ENCODE assay signal across 19 cellular contexts in genomic region chr1:39827201-39827600, GRCh38. TPM values are rescaled to one million over a fixed set of nuclear protein-coding genes. Genes with fewer than 3 reads are reported as not detected.
A peak's percentile ranks its signal among the peaks of the same experiment; 100 is the strongest.
DNase-seq lines count a peak whose midpoint lies in the region; ATAC-seq and TF ChIP-seq lines count a peak whose summit lies in the region.
"Had no signal": no experiment of that assay in that cellular context is flagged by ENCODE, and none has a peak within 500 bp of the region (broad histone marks: within the 10 kb centered on the region; RNA-seq: fewer than 3 reads in every experiment).

No MANE protein-coding gene starts in this region.

- no peak overlapping the region for H3K4ac ChIP-seq in H9 (ENCODE audit: low read depth, low read length)

- peak overlapping the region; percentile 53 for H3K27ac Mint-ChIP-seq in dendritic cell treated with granulocyte-macrophage colony-stimulating factor and Interleukin-4, amounts not matched to agents 40 ng/mL and 50 ng/mL, for 4 days
- no peak overlapping the region for H3K27ac Mint-ChIP-seq in H9
- H3K27ac Mint-ChIP-seq: CD4-positive, alpha-beta T cell had no signal

- no peak overlapping the region for H3K18ac ChIP-seq in H9 (ENCODE audit: insufficient read length, low read depth, low read length)

- H4K91ac ChIP-seq in H9 (ENCODE audit: insufficient read length, low read depth, low read length) = no peak overlapping the region

- H4K5ac ChIP-seq in H9 (ENCODE audit: insufficient read length, low read depth, low read length) = no peak overlapping the region

- H3K4me1 ChIP-seq in mucosa of rectum (ENCODE audit: control insufficient read depth in 2 of 2, insufficient read depth in 2 of 2, low read length in 2 of 2) (peaks cover 25 to 27% of the 10 kb centered on the region in 2 donors), transverse colon (peaks cover 5 to 36% (median 23%) of the 10 kb centered on the region in 4 donors), body of pancreas (peaks cover 16% of the 10 kb centered on the region), H9 (ENCODE audit: insufficient read depth, low read length) (no peaks in the 10 kb centered on the region)
- H3K4me1 ChIP-seq: BE2C had no signal

- no peak overlapping the region for H3K4me3 ChIP-seq in mucosa of rectum (ENCODE audit: low read length in 2 of 2)
- H3K4me3 ChIP-seq in transverse colon = no peak overlapping the region
- no peak overlapping the region for H3K4me3 ChIP-seq in body of pancreas
- H3K4me3 ChIP-seq: SK-N-MC had no signal

- no peak overlapping the region for H2BK20ac ChIP-seq in H9 (ENCODE audit: low read depth, low read length, poor library complexity, severe bottlenecking)

- peaks cover 60% of the 10 kb centered on the region for H3K4me1 Mint-ChIP-seq in dendritic cell treated with granulocyte-macrophage colony-stimulating factor and Interleukin-4, amounts not matched to agents 40 ng/mL and 50 ng/mL, for 4 days (ENCODE audit: low read depth)
- H3K4me1 Mint-ChIP-seq in H9 = peaks cover 8 to 9% of the 10 kb centered on the region in 2 experiments; a peak in 3 of 4 replicates

- no peak overlapping the region for H4K8ac ChIP-seq in H9 (replicated peaks; ENCODE audit: insufficient read length, low read depth, low read length)

- H3K27me3 ChIP-seq in mucosa of rectum (ENCODE audit: control insufficient read depth in 2 of 2, insufficient read depth in 2 of 2, low read length in 2 of 2) (no peaks in the 10 kb centered on the region), transverse colon (no peaks in the 10 kb centered on the region), body of pancreas (no peaks in the 10 kb centered on the region), H9 (ENCODE audit: insufficient read depth, low read length) (no peaks in the 10 kb centered on the region)
- H3K27me3 ChIP-seq: BE2C had no signal

- no peak for TF ChIP-seq EP300 in transverse colon (IDR thresholded peaks at IDR 0.05; ENCODE audit: low read depth)

- H3K27me3 Mint-ChIP-seq in dendritic cell treated with granulocyte-macrophage colony-stimulating factor and Interleukin-4, amounts not matched to agents 40 ng/mL and 50 ng/mL, for 4 days = peaks cover 5% of the 10 kb centered on the region
- H3K27me3 Mint-ChIP-seq in H9 (ENCODE audit: low read depth) = peaks cover 16% of the 10 kb centered on the region

- 47 to 87% methylated on average over 3 to 7 of the region's 7 CpGs for WGBS in transverse colon (ENCODE audit: low coverage in 1 of 2), 2 donors
- 69 to 80% methylated on average over 7 of the region's 7 CpGs for WGBS in body of pancreas, 2 donors
- no CpG with 5 or more reads among the region's 7 CpGs for WGBS in H9 (ENCODE audit: extremely low coverage, insufficient read length, low lambda C conversion rate)

- H3K9ac ChIP-seq in mucosa of rectum (ENCODE audit: low read depth in 1 of 2, low read length in 2 of 2) (peak overlapping the region; percentile 32 to 40), H9 (ENCODE audit: extremely low read depth, insufficient read length, low read length) (no peak overlapping the region)

- H3K9me3 Mint-ChIP-seq in dendritic cell treated with granulocyte-macrophage colony-stimulating factor and Interleukin-4, amounts not matched to agents 40 ng/mL and 50 ng/mL, for 4 days = no peaks in the 10 kb centered on the region
- H3K9me3 Mint-ChIP-seq in H9 = no peaks in the 10 kb centered on the region
- H3K9me3 Mint-ChIP-seq: CD4-positive, alpha-beta T cell; IgD-negative memory B cell had no signal

- intact Hi-C loops in dendritic cell treated with granulocyte-macrophage colony-stimulating factor and Interleukin-4, amounts not matched to agents 40 ng/mL and 50 ng/mL, for 4 days (cut with micrococcal nuclease) = no loop called here
- intact Hi-C loops in transverse colon (cut with DNase I; ENCODE audit: low total_unique reads) (no loop called here), body of pancreas (cut with DNase I) (no loop called here)

- H2BK120ac ChIP-seq in H9 (ENCODE audit: low read depth, low read length, poor library complexity, severe bottlenecking) = no peak overlapping the region

- no peaks in the 10 kb centered on the region for H3K23me2 ChIP-seq in H9 (ENCODE audit: insufficient read length, low read depth, low read length, poor library complexity, severe bottlenecking)

- no peaks in the 10 kb centered on the region for H3K9me3 ChIP-seq in mucosa of rectum (ENCODE audit: control insufficient read depth in 2 of 2, low read length in 2 of 2)
- H3K9me3 ChIP-seq in transverse colon = no peaks in the 10 kb centered on the region
- H3K9me3 ChIP-seq in body of pancreas = no peaks in the 10 kb centered on the region
- no peaks in the 10 kb centered on the region for H3K9me3 ChIP-seq in H9 (ENCODE audit: control insufficient read depth, low read depth, low read length)
- H3K9me3 ChIP-seq: BE2C had no signal

- no peaks in the 10 kb centered on the region for H4K20me1 ChIP-seq in H9 (ENCODE audit: control insufficient read depth, insufficient read depth, insufficient read length)

- H3K79me1 ChIP-seq in H9 (ENCODE audit: insufficient read depth, low read depth, low read length, poor library complexity, severe bottlenecking) = no peaks in the 10 kb centered on the region

- H3K36me3 ChIP-seq in mucosa of rectum (ENCODE audit: control insufficient read depth in 2 of 2, insufficient read depth in 2 of 2, low read length in 2 of 2) (no peaks in the 10 kb centered on the region), transverse colon (no peaks in the 10 kb centered on the region), body of pancreas (replicated peaks in 1 of 2; ENCODE audit: insufficient read depth in 1 of 2, low read depth in 2 of 2) (no peaks in the 10 kb centered on the region)
- H3K36me3 ChIP-seq: BE2C had no signal

- no peak overlapping the region for H2AFZ ChIP-seq in H9 (ENCODE audit: low read length)

- in situ Hi-C loops in transverse colon (cut with MboI; ENCODE audit: low pct_ligation_motif_present in 1 of 4, low pct_unique_long_range_greater_than_20kb in 1 of 4, low sequenced_read_pairs in 3 of 4) = loop anchor here in 1 of 4 donors (10.0 kb wide), 1 partner anchor 58 kb away; the partner anchor contains the start of gene TRIT1

- no peak overlapping the region for H2BK5ac ChIP-seq in H9 (ENCODE audit: insufficient read length, low read length)

- H3K4me3 Mint-ChIP-seq in dendritic cell treated with granulocyte-macrophage colony-stimulating factor and Interleukin-4, amounts not matched to agents 40 ng/mL and 50 ng/mL, for 4 days = no peak overlapping the region
- no peak overlapping the region for H3K4me3 Mint-ChIP-seq in H9
- H3K4me3 Mint-ChIP-seq: CD4-positive, alpha-beta T cell; IgD-negative memory B cell had no signal

- TF ChIP-seq POLR2A in transverse colon (IDR thresholded peaks at IDR 0.05) (no peak), body of pancreas (IDR thresholded peaks at IDR 0.05) (no peak)

- DNase-seq in NCI-H2107 treated with DMSO at 0.1 percent for 48 hours (lab: John Stamatoyannopoulos, UW; ENCODE audit: unreplicated experiment) = peak; percentile 100
- DNase-seq in transverse colon = no peak
- DNase-seq in body of pancreas = no peak
- no peak for DNase-seq in H9
- no peak for DNase-seq in D341Med (ENCODE audit: low spot score)
- DNase-seq: BE2C; Calu3; CD4-positive, alpha-beta T cell; DMS79; Kasumi-1; NCI-H1092 treated with DMSO at 0.1 percent for 48 hours; NCI-H2171 treated with DMSO at 0.1 percent for 48 hours; Right ventricle myocardium superior had no signal

- no peaks in the 10 kb centered on the region for H3K79me2 ChIP-seq in H9 (ENCODE audit: insufficient read depth, low read length)

- H3K4me2 ChIP-seq in H9 (ENCODE audit: insufficient read depth, insufficient read length, low read length) = no peak overlapping the region

- no peak for ATAC-seq in body of pancreas

- H3K14ac ChIP-seq in H9 (ENCODE audit: insufficient read depth, low read length) = no peak overlapping the region

- H3K23ac ChIP-seq in H9 (ENCODE audit: insufficient read length, low read depth, low read length) = no peak overlapping the region

- no peak overlapping the region for H2BK15ac ChIP-seq in H9 (ENCODE audit: low read depth, low read length)

- no peaks in the 10 kb centered on the region for H3K36me3 Mint-ChIP-seq in dendritic cell treated with granulocyte-macrophage colony-stimulating factor and Interleukin-4, amounts not matched to agents 40 ng/mL and 50 ng/mL, for 4 days (ENCODE audit: low read depth)
- H3K36me3 Mint-ChIP-seq in H9 (ENCODE audit: insufficient read depth in 1 of 3, low read depth in 3 of 3) = no peaks in the 10 kb centered on the region

- TF ChIP-seq CTCF in transverse colon (IDR thresholded peaks at IDR 0.05) = no peak
- no peak for TF ChIP-seq CTCF in body of pancreas (IDR thresholded peaks at IDR 0.05)
- no peak for TF ChIP-seq CTCF in H9 (conservative IDR thresholded peaks at IDR 0.05)

- no peak overlapping the region for H3K56ac ChIP-seq in H9 (ENCODE audit: insufficient read length, low read depth, low read length)

- H3K27ac ChIP-seq in mucosa of rectum (ENCODE audit: low read depth in 2 of 2, low read length in 2 of 2) (peak overlapping the region; percentile 73 to 78), transverse colon (peak overlapping the region; percentile 59 to 79 (median 76)), body of pancreas (no peak overlapping the region), H9 (ENCODE audit: insufficient read length, low read depth, low read length) (no peak overlapping the region)
- H3K27ac ChIP-seq: SK-N-MC had no signal

- no peak overlapping the region for H2BK12ac ChIP-seq in H9 (ENCODE audit: insufficient read length, low read depth, low read length)

- no peak overlapping the region for H3T11ph ChIP-seq in H9 (ENCODE audit: low read length)

- H2AK5ac ChIP-seq in H9 (ENCODE audit: insufficient read length, low read length) = no peak overlapping the region

RNA-seq across cellular contexts. Expression of gene BMP8B, which starts 38.5 kb away (rescaled TPM):
- total RNA-seq in transverse colon (10 to 100 TPM in 3 of 4 donors, 1 to 10 TPM in 1; 1.2 to 27.2 (median 17.4) TPM), body of pancreas (1 to 10 TPM; 2.3 to 5.4 TPM), H9 (2021) (0.33 and 0.42 TPM in 2 replicates)
- total RNA-seq: HT1080 had no signal

RNA-seq across cellular contexts. Expression of gene OXCT2, which starts 56.1 kb away (rescaled TPM):
- total RNA-seq in transverse colon (10 to 100 TPM in 1 of 4 donors, 1 to 10 TPM in 2, under 1 TPM in 1; 0.40 to 10.8 (median 6.2) TPM), body of pancreas (1 to 10 TPM; 2.6 to 4.6 TPM), H9 (2021) (3.7 and 4.3 TPM in 2 replicates)
- total RNA-seq: CD4-positive, alpha-beta T cell; H7; HT1080 had no signal

RNA-seq across cellular contexts. Expression of gene TRIT1, which starts 56.1 kb away (rescaled TPM):
- total RNA-seq in transverse colon (10 to 100 TPM; 16.8 to 35.4 (median 19.2) TPM), body of pancreas (10 to 100 TPM; 15.8 to 30.7 TPM), H9 (2021) (25.4 and 28.2 TPM in 2 replicates)

Comparison
In these comparisons a context has a peak if more than half of its experiments do, and no peak if none do; other contexts are left out.
1. H3K27ac ChIP-seq: peak in mucosa of rectum (2 of 2) and transverse colon (4 of 4); none in body of pancreas (0 of 4) and H9 (single experiment).